ENCODE assay signal across 8 cellular contexts in genomic region chr12:124551268-124552144, GRCh38. TPM values are rescaled to one million over a fixed set of nuclear protein-coding genes. Genes with fewer than 3 reads are reported as not detected.
DNase-seq lines count a peak whose midpoint lies in the region; ATAC-seq and TF ChIP-seq lines count a peak whose summit lies in the region.

No MANE protein-coding gene starts in this region.

- DNase-seq in C1 segment of cervical spinal cord (lab: John Stamatoyannopoulos, UW) = peak in 8 of 14 donors; percentile 14 to 66 (median 40)
- DNase-seq in Karpas-422 = peak; percentile 91
- DNase-seq in RWPE2 (ENCODE audit: low spot score) = no peak
- DNase-seq in foreskin keratinocyte = peak in 1 of 2 donors; percentile 62
- no peak for DNase-seq in progenitor cell of endocrine pancreas (ENCODE audit: low spot score, unreplicated experiment)
- no peak for DNase-seq in activated CD4-positive, alpha-beta T cell treated with anti-CD3 and anti-CD28 coated beads for 36 hours

- H3K9me3 ChIP-seq in Karpas-422 (ENCODE audit: low read length) = no peaks in the 10 kb centered on the region
- H3K9me3 ChIP-seq in RWPE2 (ENCODE audit: severe bottlenecking) = no peaks in the 10 kb centered on the region

- H3K27me3 Mint-ChIP-seq in progenitor cell of endocrine pancreas = no peaks in the 10 kb centered on the region
- no peaks in the 10 kb centered on the region for H3K27me3 Mint-ChIP-seq in activated CD4-positive, alpha-beta T cell treated with anti-CD3 and anti-CD28 coated beads for 36 hours

- POLR2A ChIA-PET in activated CD4-positive, alpha-beta T cell treated with anti-CD3 and anti-CD28 coated beads for 36 hours (lab: Charles Lee) = interaction anchor here (0.7 kb wide), 1 partner anchor 10 kb away, joined by 4 read pairs; no protein-coding TSS in a partner anchor

- H3K36me3 ChIP-seq in Karpas-422 (ENCODE audit: insufficient read depth, low read length) (peaks cover 4% of the 10 kb centered on the region; the same call in 1 of the 2 replicates), RWPE2 (ENCODE audit: low read depth) (peaks cover 14% of the 10 kb centered on the region; the same call in 1 of the 2 replicates)

- H3K27me3 ChIP-seq in Karpas-422 (ENCODE audit: low read length) = no peaks in the 10 kb centered on the region
- no peaks in the 10 kb centered on the region for H3K27me3 ChIP-seq in RWPE2 (ENCODE audit: insufficient read depth, poor library complexity, severe bottlenecking)
- no peaks in the 10 kb centered on the region for H3K27me3 ChIP-seq in foreskin keratinocyte

- H3K9me2 ChIP-seq in Karpas-422 (replicated peaks; ENCODE audit: insufficient read depth, low read length) = no peaks in the 10 kb centered on the region

- no peak overlapping the region for H2AFZ ChIP-seq in Karpas-422 (ENCODE audit: low read length)

- no peaks in the 10 kb centered on the region for H3K9me3 Mint-ChIP-seq in progenitor cell of endocrine pancreas (ENCODE audit: low read depth)
- H3K9me3 Mint-ChIP-seq in activated CD4-positive, alpha-beta T cell treated with anti-CD3 and anti-CD28 coated beads for 36 hours (ENCODE audit: low read depth) = no peaks in the 10 kb centered on the region

- H3K36me3 Mint-ChIP-seq in progenitor cell of endocrine pancreas (ENCODE audit: insufficient read depth) = peaks cover 4% of the 10 kb centered on the region
- peaks cover 11% of the 10 kb centered on the region for H3K36me3 Mint-ChIP-seq in activated CD4-positive, alpha-beta T cell treated with anti-CD3 and anti-CD28 coated beads for 36 hours (ENCODE audit: low read depth)

- ATAC-seq in RWPE2 (ENCODE audit: low read depth) (peak; percentile 70), foreskin keratinocyte (peak; percentile 31), HG02623 (IDR thresholded peaks at IDR 0.05; ENCODE audit: unreplicated experiment) (no peak), GM19463 (IDR thresholded peaks at IDR 0.05; ENCODE audit: unreplicated experiment) (no peak)
- ATAC-seq in activated CD4-positive, alpha-beta T cell treated with anti-CD3 and anti-CD28 coated beads for 36 hours = no peak

- peak overlapping the region; percentile 92 for H3K27ac ChIP-seq in Karpas-422 (ENCODE audit: low read length)
- H3K27ac ChIP-seq in RWPE2 (ENCODE audit: poor library complexity, severe bottlenecking) = peak overlapping the region; percentile 53
- H3K27ac ChIP-seq in foreskin keratinocyte = peak overlapping the region; percentile 72

- TF ChIP-seq CTCF in RWPE2 (IDR thresholded peaks at IDR 0.05; ENCODE audit: poor library complexity, severe bottlenecking) = no peak
- TF ChIP-seq CTCF in foreskin keratinocyte (conservative IDR thresholded peaks at IDR 0.05) = no peak
- no peak for TF ChIP-seq CTCF in progenitor cell of endocrine pancreas (IDR thresholded peaks at IDR 0.05; ENCODE audit: unreplicated experiment)

- peaks cover 78% of the 10 kb centered on the region for H4K20me1 ChIP-seq in Karpas-422 (ENCODE audit: insufficient read depth, low read depth, low read length)

- CTCF ChIA-PET in activated CD4-positive, alpha-beta T cell treated with anti-CD3 and anti-CD28 coated beads for 36 hours (lab: Charles Lee) = interaction anchor here (0.6 to 2.0 kb wide), 5 partner anchors 9 to 622 kb away, joined by 3 to 6 read pairs (median 4); no protein-coding TSS in a partner anchor

- peaks cover 27% of the 10 kb centered on the region for H3K4me1 Mint-ChIP-seq in progenitor cell of endocrine pancreas (ENCODE audit: low read depth)
- H3K4me1 Mint-ChIP-seq in activated CD4-positive, alpha-beta T cell treated with anti-CD3 and anti-CD28 coated beads for 36 hours = peaks cover 90% of the 10 kb centered on the region

- intact Hi-C loops in activated CD4-positive, alpha-beta T cell treated with anti-CD3 and anti-CD28 coated beads for 36 hours (cut with DNase I, micrococcal nuclease) = no loop called here

- H3K4me1 ChIP-seq in Karpas-422 (ENCODE audit: low read length) (peaks cover 88% of the 10 kb centered on the region), RWPE2 (ENCODE audit: insufficient read depth, poor library complexity, severe bottlenecking) (peaks cover 35% of the 10 kb centered on the region), foreskin keratinocyte (peaks cover 33% of the 10 kb centered on the region)

- peak overlapping the region; percentile 70 for H3K9ac ChIP-seq in Karpas-422 (ENCODE audit: low read length)

- H3K27ac Mint-ChIP-seq in progenitor cell of endocrine pancreas = peak overlapping the region; percentile 82
- no peak overlapping the region for H3K27ac Mint-ChIP-seq in activated CD4-positive, alpha-beta T cell treated with anti-CD3 and anti-CD28 coated beads for 36 hours

- H3K4me3 Mint-ChIP-seq in progenitor cell of endocrine pancreas (ENCODE audit: low read depth) = no peak overlapping the region
- H3K4me3 Mint-ChIP-seq in activated CD4-positive, alpha-beta T cell treated with anti-CD3 and anti-CD28 coated beads for 36 hours = no peak overlapping the region

- peaks cover 99% of the 10 kb centered on the region for H3K79me2 ChIP-seq in Karpas-422 (ENCODE audit: low read length)

- peak overlapping the region; percentile 40; the same call in 1 of the 2 replicates for H3K4me3 ChIP-seq in Karpas-422 (ENCODE audit: low read length)
- no peak overlapping the region for H3K4me3 ChIP-seq in RWPE2 (ENCODE audit: severe bottlenecking)

- peak overlapping the region; percentile 65 for H3K4me2 ChIP-seq in Karpas-422 (ENCODE audit: low read depth, low read length, poor library complexity, severe bottlenecking)

RNA-seq across cellular contexts. Expression of gene NCOR2, which starts 15.9 kb away (rescaled TPM):
- total RNA-seq in Karpas-422 (2014; rRNA removed; shearing (Covaris generic); ENCODE audit: low replicate concordance) = 36.8 and 75.4 TPM in 2 replicates
- total RNA-seq in foreskin keratinocyte (49.8 and 61.0 TPM in 2 replicates), progenitor cell of endocrine pancreas (218 and 251 TPM in 2 replicates)
- 32.1 and 38.1 TPM in 2 replicates for polyA plus RNA-seq in foreskin keratinocyte
- total RNA-seq in activated CD4-positive, alpha-beta T cell treated with anti-CD3 and anti-CD28 coated beads for 36 hours = 100 to 1,000 TPM; 103 to 115 TPM

Comparison
In these comparisons a context has a peak if more than half of its experiments do, and no peak if none do; other contexts are left out.
1. DNase-seq: peak in C1 segment of cervical spinal cord (8 of 14) and Karpas-422 (single experiment); none in RWPE2 (single experiment), progenitor cell of endocrine pancreas (single experiment) and activated CD4-positive, alpha-beta T cell treated with anti-CD3 and anti-CD28 coated beads for 36 hours (single experiment).
2. ATAC-seq: peak in RWPE2 (single experiment) and foreskin keratinocyte (single experiment); none in activated CD4-positive, alpha-beta T cell treated with anti-CD3 and anti-CD28 coated beads for 36 hours (single experiment), HG02623 (single experiment) and GM19463 (single experiment).
3. Peak in every context shown above with its lines, with median percentiles within 50 percentile points of each other: H3K27ac ChIP-seq.